In the genomic region with DNA sequence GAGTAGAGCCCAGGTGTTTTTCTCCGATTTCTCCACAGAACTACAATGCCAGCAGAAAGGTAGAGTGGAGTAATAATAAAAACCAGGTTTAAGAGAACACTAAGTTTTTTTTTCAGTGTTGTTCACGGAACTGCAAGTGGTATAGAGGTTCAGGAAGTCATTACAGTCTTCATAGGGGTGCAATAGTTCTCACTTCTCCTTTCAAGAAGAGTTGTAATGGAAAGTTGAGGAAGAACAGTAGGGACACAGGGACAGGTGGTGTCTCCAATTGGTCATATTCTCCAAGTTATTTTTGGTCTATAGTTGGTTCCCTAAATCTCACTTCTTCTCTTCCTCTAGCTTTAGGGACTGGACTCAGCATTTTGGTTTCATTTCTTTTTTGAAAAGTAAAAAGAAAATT, we compare ENCODE assay signal across 19 cellular contexts.
DNase-seq lines count a peak whose midpoint lies in the region; ATAC-seq, FAIRE-seq and TF ChIP-seq lines count a peak whose summit lies in the region.
"Had no signal": no experiment of that assay in that cellular context is flagged by ENCODE, and none has a peak within 500 bp of the region (broad histone marks: within the 10 kb centered on the region; RNA-seq: fewer than 3 reads in every experiment).

No MANE protein-coding gene starts in this region.

- no peaks in the 10 kb centered on the region for H3K36me3 Mint-ChIP-seq in natural killer cell treated with Interleukin-12 subunit alpha and Interleukin-12 subunit beta and Interleukin-15 and Interleukin-18, amount 100 ng/mL, for 72 hours
- H3K36me3 Mint-ChIP-seq: CD4-positive, alpha-beta memory T cell had no signal

- H3K4me2 ChIP-seq in GM12878 (ENCODE audit: control insufficient read depth, insufficient read depth), result no peak overlapping the region

- no peak for TF ChIP-seq EP300 in GM12878 (IDR thresholded peaks at IDR 0.05; ENCODE audit: borderline replicate concordance in 1 of 2, control insufficient read depth in 1 of 2, low read depth in 2 of 2, low read length in 2 of 2)

- WGBS in GM12878 (ENCODE audit: insufficient coverage, insufficient replicate concordance, low lambda C conversion rate, missing lambda C conversion rate), result 24% methylated on average over 2 of the region's 2 CpGs

- ATAC-seq in GM18502 (IDR thresholded peaks at IDR 0.05; ENCODE audit: poor library complexity, unreplicated experiment) (peak; percentile 65), HG02885 (IDR thresholded peaks at IDR 0.05; ENCODE audit: poor library complexity, unreplicated experiment) (peak; percentile 57), GM12878 (peak; percentile 67), HG03196 (IDR thresholded peaks at IDR 0.05; ENCODE audit: unreplicated experiment) (no peak)
- no peak for ATAC-seq in natural killer cell treated with Interleukin-12 subunit alpha and Interleukin-12 subunit beta and Interleukin-15 and Interleukin-18, amount 100 ng/mL, for 72 hours
- ATAC-seq: K562 had no signal

- H3K4me3 ChIP-seq in GM12878, result no peak overlapping the region
- H3K4me3 ChIP-seq: HAP-1, K562 had no signal

- BruUV-seq in GM12878 (replicated peaks; lab: Mats Ljungman, UMichigan), result no TSS peak

- H3K4me3 Mint-ChIP-seq in natural killer cell treated with Interleukin-12 subunit alpha and Interleukin-12 subunit beta and Interleukin-15 and Interleukin-18, amount 100 ng/mL, for 72 hours, result no peak overlapping the region
- H3K4me3 Mint-ChIP-seq: B cell; CD4-positive, alpha-beta memory T cell had no signal

- H3K27me3 ChIP-seq in GM12878 (replicated peaks in 1 of 2; ENCODE audit: control insufficient read depth in 2 of 2, insufficient read depth in 2 of 2, low read length in 1 of 2), result no peaks in the 10 kb centered on the region

- POLR2A ChIA-PET in GM12878 (lab: Charles Lee), result no interaction called here

- intact Hi-C loops in GM12878 (cut with micrococcal nuclease; ENCODE audit: unreplicated experiment), result no loop called here

- no peaks in the 10 kb centered on the region for H3K36me3 ChIP-seq in GM12878 (ENCODE audit: control insufficient read depth in 2 of 2, insufficient read depth in 2 of 2, low read length in 1 of 2)
- H3K36me3 ChIP-seq: HAP-1 had no signal

- no peaks in the 10 kb centered on the region for H3K4me1 ChIP-seq in GM12878 (ENCODE audit: control insufficient read depth, insufficient read depth, low read length)
- H3K4me1 ChIP-seq: HAP-1 had no signal

- H3K4me1 Mint-ChIP-seq in natural killer cell treated with Interleukin-12 subunit alpha and Interleukin-12 subunit beta and Interleukin-15 and Interleukin-18, amount 100 ng/mL, for 72 hours (ENCODE audit: low read depth in 2 of 2), result no peaks in the 10 kb centered on the region
- H3K4me1 Mint-ChIP-seq: B cell; CD4-positive, alpha-beta memory T cell had no signal

- CTCF ChIA-PET in GM12878 (lab: Yijun Ruan, JAX), result no interaction called here

- H2AFZ ChIP-seq in GM12878 (ENCODE audit: control insufficient read depth, low read depth, low read length), result no peak overlapping the region

- peaks cover 11% of the 10 kb centered on the region for H3K9me3 Mint-ChIP-seq in natural killer cell treated with Interleukin-12 subunit alpha and Interleukin-12 subunit beta and Interleukin-15 and Interleukin-18, amount 100 ng/mL, for 72 hours

- no peak for TF ChIP-seq CTCF in GM12878 (IDR thresholded peaks at IDR 0.05 in 2 of 3, conservative IDR thresholded peaks at IDR 0.05 in 1 of 3; ENCODE audit: control insufficient read depth in 2 of 3, extremely low read depth in 1 of 3, insufficient read depth in 1 of 3, low read depth in 3 of 3, low read length in 3 of 3)

- FAIRE-seq in GM12878 (lab: Jason Lieb, UNC), result no peak
- FAIRE-seq: K562 had no signal

- no peak for TF ChIP-seq RAD21 in GM12878 (IDR thresholded peaks at IDR 0.05; ENCODE audit: insufficient read depth, low read depth, low read length)

- H3K27ac ChIP-seq in GM12878 (ENCODE audit: control insufficient read depth, insufficient read depth), result no peak overlapping the region

- no peaks in the 10 kb centered on the region for H3K27me3 Mint-ChIP-seq in natural killer cell treated with Interleukin-12 subunit alpha and Interleukin-12 subunit beta and Interleukin-15 and Interleukin-18, amount 100 ng/mL, for 72 hours
- H3K27me3 Mint-ChIP-seq: B cell had no signal

- RAD21 ChIA-PET in GM12878 (lab: Charles Lee; ENCODE audit: unreplicated experiment), result no interaction called here

- H3K79me2 ChIP-seq in GM12878 (ENCODE audit: control insufficient read depth, insufficient read depth, low read length), result no peaks in the 10 kb centered on the region

- DNase-seq in CD1c-positive myeloid dendritic cell (ENCODE audit: extremely low spot score) (peak; percentile 77), GM12878 (ENCODE audit: low read depth, low spot score) (peak; percentile 19), NCI-H345 (lab: John Stamatoyannopoulos, UW) (no peak), DMS114 treated with DMSO at 0.1 percent for 48 hours (lab: John Stamatoyannopoulos, UW; ENCODE audit: unreplicated experiment) (no peak)
- no peak for DNase-seq in natural killer cell treated with Interleukin-12 subunit alpha and Interleukin-12 subunit beta and Interleukin-15 and Interleukin-18, amount 100 ng/mL, for 72 hours (ENCODE audit: low spot score)
- DNase-seq: ACHN; Calu3; CD4-positive, alpha-beta memory T cell; NCI-H1105; NCI-H1930; NCI-H446; T-helper 1 cell; T1000 had no signal

- H4K20me1 ChIP-seq in GM12878 (ENCODE audit: control insufficient read depth, insufficient read depth), result no peaks in the 10 kb centered on the region

- in situ Hi-C loops in GM12878 (cut with MboI), result no loop called here

- TF ChIP-seq POLR2A in GM12878 (IDR thresholded peaks at IDR 0.05; ENCODE audit: low read depth, low read length), result no peak

- H3K9me3 ChIP-seq in GM12878 (replicated peaks; ENCODE audit: control insufficient read depth, insufficient read depth, low read length), result no peaks in the 10 kb centered on the region
- H3K9me3 ChIP-seq: HAP-1 had no signal

- no peak overlapping the region for H3K9ac ChIP-seq in GM12878 (ENCODE audit: control insufficient read depth, insufficient read depth, low read length)

- H3K27ac Mint-ChIP-seq in natural killer cell treated with Interleukin-12 subunit alpha and Interleukin-12 subunit beta and Interleukin-15 and Interleukin-18, amount 100 ng/mL, for 72 hours, result no peak overlapping the region
- H3K27ac Mint-ChIP-seq: B cell; CD4-positive, alpha-beta memory T cell had no signal

- SMC1A ChIA-PET in GM12878 (lab: Charles Lee; ENCODE audit: uncharacterized antibody, unreplicated experiment), result no interaction called here

TF ChIP-seq in GM12878, 131 proteins besides CTCF, POLR2A, EP300 and RAD21:
- TF ChIP-seq SPI1 (IDR thresholded peaks at IDR 0.05; ENCODE audit: borderline replicate concordance, insufficient read depth, low read depth, low read length) (peak; percentile 75; the same call in 1 of the 2 replicates), HDGF (IDR thresholded peaks at IDR 0.05) (no peak), ATF3 (IDR thresholded peaks at IDR 0.05; ENCODE audit: borderline replicate concordance, extremely low read depth, low read depth, low read length) (no peak), ZNF207 (IDR thresholded peaks at IDR 0.05; ENCODE audit: borderline replicate concordance) (no peak), JUND (IDR thresholded peaks at IDR 0.05; ENCODE audit: low read depth, low read length) (no peak), SIN3A (IDR thresholded peaks at IDR 0.05; ENCODE audit: low read depth, low read length) (no peak), SUZ12 (IDR thresholded peaks at IDR 0.05; ENCODE audit: unreplicated experiment) (no peak)

Comparison
In these comparisons a context has a peak if more than half of its experiments do, and no peak if none do; other contexts are left out.
1. DNase-seq: peak in CD1c-positive myeloid dendritic cell (single experiment) and GM12878 (single experiment); none in natural killer cell treated with Interleukin-12 subunit alpha and Interleukin-12 subunit beta and Interleukin-15 and Interleukin-18, amount 100 ng/mL, for 72 hours (single experiment), NCI-H345 (single experiment) and DMS114 treated with DMSO at 0.1 percent for 48 hours (single experiment).
2. ATAC-seq: peak in GM18502 (single experiment), HG02885 (single experiment) and GM12878 (single experiment); none in natural killer cell treated with Interleukin-12 subunit alpha and Interleukin-12 subunit beta and Interleukin-15 and Interleukin-18, amount 100 ng/mL, for 72 hours (0 of 2) and HG03196 (single experiment).